In genomic region chr5:179612577-179613459, GRCh38 we compare ENCODE assay signal across 10 cellular contexts. TPM values are rescaled to one million over a fixed set of nuclear protein-coding genes. Genes with fewer than 3 reads are reported as not detected.
DNase-seq lines count a peak whose midpoint lies in the region; ATAC-seq and TF ChIP-seq lines count a peak whose summit lies in the region.
"Had no signal": no experiment of that assay in that cellular context is flagged by ENCODE, and none has a peak within 500 bp of the region (broad histone marks: within the 10 kb centered on the region; RNA-seq: fewer than 3 reads in every experiment).

No MANE protein-coding gene starts in this region.

- H3K36me3 Mint-ChIP-seq in HFFc6 (ENCODE audit: low read depth) (peaks cover 74% of the 10 kb centered on the region), neural crest cell (ENCODE audit: low read depth) (peaks cover 56% of the 10 kb centered on the region)
- peaks cover 40 to 46% of the 10 kb centered on the region in 2 donors for H3K36me3 Mint-ChIP-seq in activated naive CD4-positive, alpha-beta T cell treated with anti-CD3 and anti-CD28 coated beads, Interleukin-2, amount 50 U/mL, for 72 hours

- DNase-seq in EL (peak; percentile 36), HFFc6 (no peak), neural crest cell (ENCODE audit: low read depth, low spot score) (no peak), MG63 (no peak), dedifferentiated amniotic fluid mesenchymal stem cell (ENCODE audit: extremely low spot score) (no peak)
- no peak for DNase-seq in activated naive CD4-positive, alpha-beta T cell treated with anti-CD3 and anti-CD28 coated beads, Interleukin-2, amount 50 U/mL, for 72 hours (ENCODE audit: low spot score in 2 of 2)
- DNase-seq: effector CD4-positive, alpha-beta T cell; NCI-H510A treated with DMSO at 0.1 percent for 48 hours; stimulated activated CD4-positive, alpha-beta T cell treated with anti-CD3 and anti-CD28 coated beads, Interleukin-15, amount 100 ng/mL, for 24 hours had no signal

- H3K9me3 Mint-ChIP-seq in HFFc6 (no peaks in the 10 kb centered on the region), neural crest cell (no peaks in the 10 kb centered on the region)
- no peaks in the 10 kb centered on the region for H3K9me3 Mint-ChIP-seq in activated naive CD4-positive, alpha-beta T cell treated with anti-CD3 and anti-CD28 coated beads, Interleukin-2, amount 50 U/mL, for 72 hours

- H3K4me1 Mint-ChIP-seq in HFFc6 (ENCODE audit: low read depth), result peaks cover 70% of the 10 kb centered on the region
- peaks cover 60% of the 10 kb centered on the region for H3K4me1 Mint-ChIP-seq in neural crest cell

- no peaks in the 10 kb centered on the region for H3K9me3 ChIP-seq in MG63

- H3K4me3 ChIP-seq in MG63, result no peak overlapping the region

- H3K4me3 Mint-ChIP-seq in HFFc6 (no peak overlapping the region; the same call in 1 of the 2 replicates), neural crest cell (peak overlapping the region; percentile 84)

- peak overlapping the region; percentile 68 for H3K27ac Mint-ChIP-seq in HFFc6
- peak overlapping the region; percentile 56 to 96 for H3K27ac Mint-ChIP-seq in activated naive CD4-positive, alpha-beta T cell treated with anti-CD3 and anti-CD28 coated beads, Interleukin-2, amount 50 U/mL, for 72 hours
- peak overlapping the region; percentile 25 for H3K27ac Mint-ChIP-seq in neural crest cell (ENCODE audit: unreplicated experiment)

- no peak for ATAC-seq in activated naive CD4-positive, alpha-beta T cell treated with anti-CD3 and anti-CD28 coated beads, Interleukin-2, amount 50 U/mL, for 72 hours
- ATAC-seq in GM18861 (IDR thresholded peaks at IDR 0.05; ENCODE audit: unreplicated experiment), result no peak

- peaks cover 92% of the 10 kb centered on the region for H3K36me3 ChIP-seq in MG63

- H3K27me3 Mint-ChIP-seq in HFFc6 (ENCODE audit: insufficient read depth), result peaks cover 30% of the 10 kb centered on the region
- peaks cover 50% of the 10 kb centered on the region for H3K27me3 Mint-ChIP-seq in neural crest cell (ENCODE audit: low read depth)

- TF ChIP-seq CTCF in HFFc6 (IDR thresholded peaks at IDR 0.05) (no peak), neural crest cell (conservative IDR thresholded peaks at IDR 0.05) (no peak)

- no peaks in the 10 kb centered on the region for H3K27me3 ChIP-seq in MG63

RNA-seq across cellular contexts. Expression of gene HNRNPH1, which starts 10.7 kb away (rescaled TPM):
- 100 to 1,000 TPM; 286 to 401 (median 358) TPM for total RNA-seq in HFFc6 (2021; fragmentation: NEBNext Ultra II Directional; extraction: Animal tissue kit (Norgen Biotek cat#: 25700))
- 100 to 1,000 TPM; 925 to 947 TPM for total RNA-seq in activated naive CD4-positive, alpha-beta T cell treated with anti-CD3 and anti-CD28 coated beads, Interleukin-2, amount 50 U/mL, for 72 hours
- total RNA-seq in neural crest cell, result 1,155 and 1,166 TPM in 2 replicates
- 45.4 and 70.6 TPM in 2 replicates for total RNA-seq in MG63 (2014; rRNA removed; shearing (Covaris generic); ENCODE audit: low replicate concordance)

Comparison
In these comparisons a context has a peak if more than half of its experiments do, and no peak if none do; other contexts are left out.
1. H3K27ac Mint-ChIP-seq: peak in every context shown above with its lines; median percentile 76 in activated naive CD4-positive, alpha-beta T cell treated with anti-CD3 and anti-CD28 coated beads, Interleukin-2, amount 50 U/mL, for 72 hours; 68 in HFFc6; 25 in neural crest cell.